Comparison of ENCODE assay signal across 1 cellular context in the genomic region with DNA sequence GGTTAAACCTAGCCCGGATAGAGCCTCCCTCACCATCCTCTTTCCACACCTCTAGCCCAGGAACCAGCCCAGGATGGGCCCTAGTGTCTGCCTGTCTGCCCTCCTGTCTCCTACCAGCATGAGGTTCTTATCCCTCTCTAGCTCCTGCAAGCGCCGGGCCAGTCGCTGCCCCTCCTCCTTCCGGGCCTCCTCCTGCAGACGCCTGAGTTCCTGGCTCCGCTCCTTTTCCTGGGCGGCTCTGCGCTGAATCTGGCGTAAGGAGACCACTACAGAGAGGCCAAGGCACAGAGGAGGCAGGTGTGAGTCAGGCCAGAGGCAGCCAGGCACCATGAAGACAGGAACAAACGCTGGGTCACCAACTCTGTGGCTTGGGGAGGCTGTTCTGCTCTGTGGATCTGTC.
TF ChIP-seq lines count a peak whose summit lies in the region.

No MANE protein-coding gene starts in this region.

TF ChIP-seq in H1, 55 proteins besides CTCF, POLR2A, EP300 and RAD21:
- TF ChIP-seq, protein P1, sequence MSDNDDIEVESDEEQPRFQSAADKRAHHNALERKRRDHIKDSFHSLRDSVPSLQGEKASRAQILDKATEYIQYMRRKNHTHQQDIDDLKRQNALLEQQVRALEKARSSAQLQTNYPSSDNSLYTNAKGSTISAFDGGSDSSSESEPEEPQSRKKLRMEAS (IDR thresholded peaks at IDR 0.05): 0 out of 2 replicates have a peak, but pooled peaks have one; percentile 9
- TF ChIP-seq JUN (IDR thresholded peaks at IDR 0.05; ENCODE audit: low read depth, low read length): no peak
